In genomic region chr1:103309761-103310160, GRCh38 we compare ENCODE assay signal across 30 cellular contexts.
"Had no signal": no experiment of that assay in that cellular context is flagged by ENCODE, and none has a peak within 500 bp of the region (broad histone marks: within the 10 kb centered on the region; RNA-seq: fewer than 3 reads in every experiment).

No MANE protein-coding gene starts in this region.

- H3K4me3 Mint-ChIP-seq: immature natural killer cell; mesothelial cell of epicardium; naive thymus-derived CD4-positive, alpha-beta T cell; natural killer cell treated with Interleukin-12 subunit alpha and Interleukin-12 subunit beta and Interleukin-15 and Interleukin-18, amount 100 ng/mL, for 72 hours; stimulated activated naive B cell treated with anti-CD40 and anti-IgM and Interleukin-4, amounts not matched to agents 10 μg/mL and 1 μg/mL and 100 μg/mL, for 72 hours had no signal

- H3K9me3 ChIP-seq: left ventricle myocardium inferior, pancreas, psoas muscle, right atrium auricular region, testis, thyroid gland, transverse colon, upper lobe of left lung, vagina had no signal

- H3K4me1 ChIP-seq: heart left ventricle, left ventricle myocardium inferior, pancreas, psoas muscle, right atrium auricular region, stomach, testis, thyroid gland, transverse colon, upper lobe of left lung, vagina had no signal

- H3K4me3 ChIP-seq: heart left ventricle, left ventricle myocardium inferior, lung, pancreas, psoas muscle, right atrium auricular region, skin epidermis, stomach, testis, thyroid gland, transverse colon, upper lobe of left lung, vagina had no signal

- ATAC-seq: heart left ventricle; left colon; naive thymus-derived CD4-positive, alpha-beta T cell; natural killer cell treated with Interleukin-12 subunit alpha and Interleukin-12 subunit beta and Interleukin-15 and Interleukin-18, amount 100 ng/mL, for 72 hours; pancreas; psoas muscle; sciatic nerve; stimulated activated naive B cell treated with anti-CD40 and anti-IgM and Interleukin-4, amounts not matched to agents 10 μg/mL and 1 μg/mL and 100 μg/mL, for 72 hours; stimulated activated naive CD8-positive, alpha-beta T cell treated with anti-CD3 and anti-CD28 coated beads, Interleukin-15, Interleukin-2, amounts not matched to agents 100 U/mL and 50 U/mL, for 24 hours had no signal

- H3K27me3 ChIP-seq: heart left ventricle, pancreas, right atrium auricular region, stomach, testis, thyroid gland, transverse colon, upper lobe of left lung, vagina had no signal

- H3K9me3 Mint-ChIP-seq: mesothelial cell of epicardium had no signal

- FAIRE-seq: islet of Langerhans, kidney, pancreas had no signal

- H3K27ac ChIP-seq: heart left ventricle, left ventricle myocardium inferior, pancreas, psoas muscle, right atrium auricular region, skin epidermis, stomach, testis, thyroid gland, transverse colon, upper lobe of left lung, vagina had no signal

- H3K36me3 Mint-ChIP-seq: immature natural killer cell; mesothelial cell of epicardium; naive thymus-derived CD4-positive, alpha-beta T cell; natural killer cell treated with Interleukin-12 subunit alpha and Interleukin-12 subunit beta and Interleukin-15 and Interleukin-18, amount 100 ng/mL, for 72 hours; stimulated activated naive B cell treated with anti-CD40 and anti-IgM and Interleukin-4, amounts not matched to agents 10 μg/mL and 1 μg/mL and 100 μg/mL, for 72 hours had no signal

- DNase-seq: heart left ventricle; hypothalamus; immature natural killer cell; kidney; left colon; left ventricle myocardium inferior; mesendoderm; naive thymus-derived CD4-positive, alpha-beta T cell; pancreas; posterior cingulate gyrus; psoas muscle; stimulated activated CD4-positive, alpha-beta T cell treated with anti-CD3 and anti-CD28 coated beads, Interleukin-12 subunit alpha, Interleukin-12 subunit beta, amount 100 ng/mL, for 4 hours; stimulated activated CD4-positive, alpha-beta T cell treated with anti-CD3 and anti-CD28 coated beads, Interleukin-15, amount 100 ng/mL, for 24 hours; stimulated activated CD4-positive, alpha-beta T cell treated with anti-CD3 and anti-CD28 coated beads, Interleukin-2, amount 100 ng/mL, for 24 hours; stimulated activated CD4-positive, alpha-beta T cell treated with anti-CD3 and anti-CD28 coated beads, Interleukin-4, amount 100 ng/mL, for 1 hour; stimulated activated naive B cell treated with anti-CD40 and anti-IgM and Interleukin-4, amounts not matched to agents 10 μg/mL and 1 μg/mL and 100 μg/mL, for 72 hours; stimulated activated naive CD8-positive, alpha-beta T cell treated with anti-CD3 and anti-CD28 coated beads, Interleukin-15, Interleukin-2, amounts not matched to agents 100 U/mL and 50 U/mL, for 24 hours; stomach; testis; thyroid gland; transverse colon; upper lobe of left lung had no signal

- H3K27me3 Mint-ChIP-seq: naive thymus-derived CD4-positive, alpha-beta T cell; natural killer cell treated with Interleukin-12 subunit alpha and Interleukin-12 subunit beta and Interleukin-15 and Interleukin-18, amount 100 ng/mL, for 72 hours; stimulated activated naive B cell treated with anti-CD40 and anti-IgM and Interleukin-4, amounts not matched to agents 10 μg/mL and 1 μg/mL and 100 μg/mL, for 72 hours had no signal

- H3K4me1 Mint-ChIP-seq: immature natural killer cell; mesothelial cell of epicardium; naive thymus-derived CD4-positive, alpha-beta T cell; stimulated activated naive B cell treated with anti-CD40 and anti-IgM and Interleukin-4, amounts not matched to agents 10 μg/mL and 1 μg/mL and 100 μg/mL, for 72 hours had no signal

- H3K27ac Mint-ChIP-seq: immature natural killer cell; mesothelial cell of epicardium; naive thymus-derived CD4-positive, alpha-beta T cell; natural killer cell treated with Interleukin-12 subunit alpha and Interleukin-12 subunit beta and Interleukin-15 and Interleukin-18, amount 100 ng/mL, for 72 hours; stimulated activated naive B cell treated with anti-CD40 and anti-IgM and Interleukin-4, amounts not matched to agents 10 μg/mL and 1 μg/mL and 100 μg/mL, for 72 hours had no signal

- H3K36me3 ChIP-seq: heart left ventricle, left ventricle myocardium inferior, pancreas, right atrium auricular region, stomach, thyroid gland, transverse colon, upper lobe of left lung, vagina had no signal
